In the genomic region with DNA sequence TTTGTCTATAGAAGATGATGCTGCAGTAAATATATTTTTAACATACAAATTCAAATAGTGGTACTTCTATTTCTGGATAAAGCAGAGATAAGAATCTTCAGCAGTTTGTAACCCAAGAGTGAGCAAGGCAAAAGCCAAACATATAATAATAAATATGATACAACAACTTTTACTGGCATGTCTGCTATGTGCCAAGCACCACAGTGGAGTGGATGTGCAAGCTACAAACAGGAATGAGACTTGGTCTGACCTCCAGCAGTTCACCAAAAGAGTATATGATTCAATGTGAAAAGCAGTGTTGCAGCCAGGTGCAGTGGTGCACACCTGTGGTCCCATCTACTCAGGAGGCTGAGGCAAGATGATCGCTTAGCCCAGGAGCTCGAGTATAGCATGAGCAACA, we compare ENCODE assay signal across 20 cellular contexts.
"Had no signal": no experiment of that assay in that cellular context is flagged by ENCODE, and none has a peak within 500 bp of the region (broad histone marks: within the 10 kb centered on the region; RNA-seq: fewer than 3 reads in every experiment).

No MANE protein-coding gene starts in this region.

- H3K27me3 ChIP-seq: esophagus muscularis mucosa, foreskin keratinocyte, gastrocnemius medialis, heart right ventricle, left lung had no signal

- H3K36me3 Mint-ChIP-seq: mesothelial cell of epicardium, naive B cell had no signal

- H3K27ac ChIP-seq: coronary artery, dorsolateral prefrontal cortex, esophagus muscularis mucosa, foreskin keratinocyte, gastrocnemius medialis, heart right ventricle, left lung, lower lobe of right lung had no signal

- DNase-seq: dermis blood vessel endothelial cell; dorsolateral prefrontal cortex; effector CD4-positive, alpha-beta T cell; effector memory CD4-positive, alpha-beta T cell; foreskin keratinocyte; gastrocnemius medialis; glutamatergic neuron; head of caudate nucleus; heart right ventricle; hippocampal formation; left cardiac atrium; left lung; left ventricle myocardium superior; lower lobe of right lung; mesenchymal stem cell; mucosa of descending colon; naive B cell had no signal

- ATAC-seq: foreskin keratinocyte, heart right ventricle, left cardiac atrium, left lung, left ventricle myocardium superior, lower lobe of right lung, mucosa of descending colon had no signal

- H3K27me3 Mint-ChIP-seq: naive B cell had no signal

- H3K9me3 ChIP-seq: esophagus muscularis mucosa, gastrocnemius medialis, heart right ventricle, left lung, lower lobe of right lung, mucosa of descending colon had no signal

- H3K4me1 ChIP-seq: esophagus muscularis mucosa, foreskin keratinocyte, heart right ventricle, left lung, lower lobe of right lung had no signal

- H3K36me3 ChIP-seq: gastrocnemius medialis, heart right ventricle, left lung, lower lobe of right lung had no signal

- H3K4me1 Mint-ChIP-seq: mesothelial cell of epicardium, naive B cell had no signal

- H3K4me3 Mint-ChIP-seq: mesothelial cell of epicardium, naive B cell had no signal

- H3K4me3 ChIP-seq: coronary artery, dorsolateral prefrontal cortex, esophagus muscularis mucosa, gastrocnemius medialis, heart right ventricle, left lung, lower lobe of right lung, mucosa of descending colon had no signal

- H3K27ac Mint-ChIP-seq: mesothelial cell of epicardium, naive B cell had no signal
